Comparison of ENCODE assay signal across 1 cellular context in the genomic region with DNA sequence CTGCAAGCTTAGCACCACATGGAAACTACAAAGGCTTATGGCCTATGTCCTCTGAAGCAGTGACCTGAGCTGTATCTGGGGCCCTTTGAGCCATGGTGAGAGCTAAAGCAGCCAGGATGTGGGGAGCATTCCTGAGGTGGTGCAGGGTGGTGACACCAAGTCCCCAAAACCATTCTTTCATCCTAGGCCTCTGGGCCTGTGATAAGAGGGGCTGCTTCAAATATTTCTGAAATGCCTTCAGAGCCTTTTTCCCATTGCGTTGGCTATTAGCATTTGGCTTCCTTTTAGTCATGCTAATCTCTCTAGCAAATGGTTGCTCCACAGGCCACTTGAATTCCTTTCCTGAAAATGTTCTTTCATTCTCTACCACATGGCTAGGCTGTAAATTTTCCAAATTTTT.
TF ChIP-seq lines count a peak whose summit lies in the region.

No MANE protein-coding gene starts in this region.

TF ChIP-seq in GM23338, 12 proteins besides CTCF, POLR2A, EP300 and RAD21 (continued from another document):
- TF ChIP-seq, protein P1, sequence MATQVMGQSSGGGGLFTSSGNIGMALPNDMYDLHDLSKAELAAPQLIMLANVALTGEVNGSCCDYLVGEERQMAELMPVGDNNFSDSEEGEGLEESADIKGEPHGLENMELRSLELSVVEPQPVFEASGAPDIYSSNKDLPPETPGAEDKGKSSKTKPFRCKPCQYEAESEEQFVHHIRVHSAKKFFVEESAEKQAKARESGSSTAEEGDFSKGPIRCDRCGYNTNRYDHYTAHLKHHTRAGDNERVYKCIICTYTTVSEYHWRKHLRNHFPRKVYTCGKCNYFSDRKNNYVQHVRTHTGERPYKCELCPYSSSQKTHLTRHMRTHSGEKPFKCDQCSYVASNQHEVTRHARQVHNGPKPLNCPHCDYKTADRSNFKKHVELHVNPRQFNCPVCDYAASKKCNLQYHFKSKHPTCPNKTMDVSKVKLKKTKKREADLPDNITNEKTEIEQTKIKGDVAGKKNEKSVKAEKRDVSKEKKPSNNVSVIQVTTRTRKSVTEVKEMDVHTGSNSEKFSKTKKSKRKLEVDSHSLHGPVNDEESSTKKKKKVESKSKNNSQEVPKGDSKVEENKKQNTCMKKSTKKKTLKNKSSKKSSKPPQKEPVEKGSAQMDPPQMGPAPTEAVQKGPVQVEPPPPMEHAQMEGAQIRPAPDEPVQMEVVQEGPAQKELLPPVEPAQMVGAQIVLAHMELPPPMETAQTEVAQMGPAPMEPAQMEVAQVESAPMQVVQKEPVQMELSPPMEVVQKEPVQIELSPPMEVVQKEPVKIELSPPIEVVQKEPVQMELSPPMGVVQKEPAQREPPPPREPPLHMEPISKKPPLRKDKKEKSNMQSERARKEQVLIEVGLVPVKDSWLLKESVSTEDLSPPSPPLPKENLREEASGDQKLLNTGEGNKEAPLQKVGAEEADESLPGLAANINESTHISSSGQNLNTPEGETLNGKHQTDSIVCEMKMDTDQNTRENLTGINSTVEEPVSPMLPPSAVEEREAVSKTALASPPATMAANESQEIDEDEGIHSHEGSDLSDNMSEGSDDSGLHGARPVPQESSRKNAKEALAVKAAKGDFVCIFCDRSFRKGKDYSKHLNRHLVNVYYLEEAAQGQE (IDR thresholded peaks at IDR 0.05; ENCODE audit: unreplicated experiment): no peak
- TF ChIP-seq EZH2phosphoT487 (IDR thresholded peaks at IDR 0.05; ENCODE audit: unreplicated experiment) (no peak), NANOG (IDR thresholded peaks at IDR 0.05; ENCODE audit: borderline replicate concordance) (no peak), STAT1 (IDR thresholded peaks at IDR 0.05; ENCODE audit: unreplicated experiment) (no peak), CREB1 (CRISPR knock-in tag; IDR thresholded peaks at IDR 0.05; ENCODE audit: low read depth) (no peak), POLR2AphosphoS5 (IDR thresholded peaks at IDR 0.05; ENCODE audit: low read depth) (no peak)
